In the genomic region with DNA sequence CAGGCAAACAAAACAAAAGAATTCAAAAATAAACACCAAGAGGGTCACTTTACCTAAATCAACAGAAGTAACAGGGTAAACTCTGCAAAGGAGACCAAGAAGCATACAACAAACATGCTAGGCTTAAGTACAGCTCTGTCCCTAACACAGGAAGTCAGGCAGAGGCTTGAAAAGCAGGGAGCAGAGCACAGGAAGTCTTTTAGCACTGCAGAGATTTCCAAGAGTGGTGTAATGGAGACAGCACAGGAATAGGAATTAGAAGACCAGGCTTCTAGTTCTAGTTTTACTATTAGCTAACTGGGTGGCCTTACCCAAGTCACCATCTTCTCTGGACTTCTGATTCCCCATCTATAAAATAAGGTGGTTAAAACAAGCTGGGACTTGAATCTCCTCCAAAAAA, we compare ENCODE assay signal across 2 cellular contexts.
TF ChIP-seq lines count a peak whose summit lies in the region.

No MANE protein-coding gene starts in this region.

TF ChIP-seq in H1, 55 proteins besides CTCF, POLR2A, EP300 and RAD21 (continued from another document):
- TF ChIP-seq, protein P1, sequence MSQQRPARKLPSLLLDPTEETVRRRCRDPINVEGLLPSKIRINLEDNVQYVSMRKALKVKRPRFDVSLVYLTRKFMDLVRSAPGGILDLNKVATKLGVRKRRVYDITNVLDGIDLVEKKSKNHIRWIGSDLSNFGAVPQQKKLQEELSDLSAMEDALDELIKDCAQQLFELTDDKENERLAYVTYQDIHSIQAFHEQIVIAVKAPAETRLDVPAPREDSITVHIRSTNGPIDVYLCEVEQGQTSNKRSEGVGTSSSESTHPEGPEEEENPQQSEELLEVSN (IDR thresholded peaks at IDR 0.05) = no peak
- TF ChIP-seq KDM1A (IDR thresholded peaks at IDR 0.05; ENCODE audit: borderline replicate concordance, low read length) (no peak), CBX8 (IDR thresholded peaks at IDR 0.05; ENCODE audit: borderline replicate concordance, low read depth, low read length) (no peak), TCF12 (IDR thresholded peaks at IDR 0.05; ENCODE audit: low read depth, low read length) (no peak), PHF8 (conservative IDR thresholded peaks at IDR 0.05; ENCODE audit: low read depth, low read length) (no peak), CHD1 (IDR thresholded peaks at IDR 0.05; ENCODE audit: low read depth, low read length) (no peak), POLR2AphosphoS5 (IDR thresholded peaks at IDR 0.05; ENCODE audit: low read depth, low read length) (no peak), BACH1 (IDR thresholded peaks at IDR 0.05; ENCODE audit: low read length) (no peak), TEAD4 (IDR thresholded peaks at IDR 0.05; ENCODE audit: low read depth, low read length) (no peak), RNF2 (IDR thresholded peaks at IDR 0.05; ENCODE audit: borderline replicate concordance, low read depth, low read length, missing control alignments, poor library complexity, severe bottlenecking) (no peak)

TF ChIP-seq in neural cell, 6 proteins besides CTCF, POLR2A, EP300 and RAD21 (continued from another document):
- TF ChIP-seq, protein P2, sequence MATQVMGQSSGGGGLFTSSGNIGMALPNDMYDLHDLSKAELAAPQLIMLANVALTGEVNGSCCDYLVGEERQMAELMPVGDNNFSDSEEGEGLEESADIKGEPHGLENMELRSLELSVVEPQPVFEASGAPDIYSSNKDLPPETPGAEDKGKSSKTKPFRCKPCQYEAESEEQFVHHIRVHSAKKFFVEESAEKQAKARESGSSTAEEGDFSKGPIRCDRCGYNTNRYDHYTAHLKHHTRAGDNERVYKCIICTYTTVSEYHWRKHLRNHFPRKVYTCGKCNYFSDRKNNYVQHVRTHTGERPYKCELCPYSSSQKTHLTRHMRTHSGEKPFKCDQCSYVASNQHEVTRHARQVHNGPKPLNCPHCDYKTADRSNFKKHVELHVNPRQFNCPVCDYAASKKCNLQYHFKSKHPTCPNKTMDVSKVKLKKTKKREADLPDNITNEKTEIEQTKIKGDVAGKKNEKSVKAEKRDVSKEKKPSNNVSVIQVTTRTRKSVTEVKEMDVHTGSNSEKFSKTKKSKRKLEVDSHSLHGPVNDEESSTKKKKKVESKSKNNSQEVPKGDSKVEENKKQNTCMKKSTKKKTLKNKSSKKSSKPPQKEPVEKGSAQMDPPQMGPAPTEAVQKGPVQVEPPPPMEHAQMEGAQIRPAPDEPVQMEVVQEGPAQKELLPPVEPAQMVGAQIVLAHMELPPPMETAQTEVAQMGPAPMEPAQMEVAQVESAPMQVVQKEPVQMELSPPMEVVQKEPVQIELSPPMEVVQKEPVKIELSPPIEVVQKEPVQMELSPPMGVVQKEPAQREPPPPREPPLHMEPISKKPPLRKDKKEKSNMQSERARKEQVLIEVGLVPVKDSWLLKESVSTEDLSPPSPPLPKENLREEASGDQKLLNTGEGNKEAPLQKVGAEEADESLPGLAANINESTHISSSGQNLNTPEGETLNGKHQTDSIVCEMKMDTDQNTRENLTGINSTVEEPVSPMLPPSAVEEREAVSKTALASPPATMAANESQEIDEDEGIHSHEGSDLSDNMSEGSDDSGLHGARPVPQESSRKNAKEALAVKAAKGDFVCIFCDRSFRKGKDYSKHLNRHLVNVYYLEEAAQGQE (IDR thresholded peaks at IDR 0.05; ENCODE audit: borderline replicate concordance) = peak; percentile 21
